16 cellular contexts compared by ENCODE assay signal in the genomic region with DNA sequence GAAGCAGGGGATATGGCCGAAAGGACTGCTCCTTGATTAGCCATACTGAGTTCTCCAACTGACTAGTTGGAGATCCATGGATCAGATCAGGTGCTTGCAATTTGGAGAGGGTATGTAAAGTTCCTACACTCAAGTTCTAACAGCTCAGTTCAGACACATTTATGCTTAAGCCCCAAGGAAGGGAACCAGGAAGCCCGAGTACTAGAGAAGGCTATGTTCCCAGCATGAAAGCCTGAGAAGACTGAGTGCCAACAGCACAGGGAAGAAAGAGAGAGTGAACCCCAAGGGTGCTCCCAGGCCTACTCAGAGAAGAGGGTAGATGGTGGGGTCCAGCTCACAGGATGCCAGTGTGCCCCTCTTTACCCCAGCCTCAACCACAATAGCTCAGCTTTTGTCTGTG.
"Had no signal": no experiment of that assay in that cellular context is flagged by ENCODE, and none has a peak within 500 bp of the region (broad histone marks: within the 10 kb centered on the region; RNA-seq: fewer than 3 reads in every experiment).

No MANE protein-coding gene starts in this region.

- H3K4me1 ChIP-seq: transverse colon had no signal

- H3K36me3 Mint-ChIP-seq: activated naive CD4-positive, alpha-beta T cell treated with anti-CD3 and anti-CD28 coated beads, Interleukin-2, amount 50 U/mL, for 72 hours; naive thymus-derived CD8-positive, alpha-beta T cell had no signal

- H3K4me3 Mint-ChIP-seq: naive thymus-derived CD8-positive, alpha-beta T cell had no signal

- H3K27ac ChIP-seq: adrenal gland, ovary, transverse colon had no signal

- H3K36me3 ChIP-seq: adrenal gland, ovary, transverse colon had no signal

- FAIRE-seq: bronchial epithelial cell, keratinocyte had no signal

- DNase-seq: activated CD8-positive, alpha-beta memory T cell treated with anti-CD3 and anti-CD28 coated beads for 24 hours; activated gamma-delta T cell treated with Interleukin-2 at 50 U/mL for 16 hours; adrenal gland; foreskin fibroblast; hippocampal formation; mesendoderm; naive thymus-derived CD8-positive, alpha-beta T cell; ovary; stimulated activated naive CD4-positive, alpha-beta T cell; T1000; transverse colon had no signal

- H3K9me3 ChIP-seq: adrenal gland, ovary, transverse colon had no signal

- ATAC-seq: activated CD4-positive, CD25-positive, alpha-beta regulatory T cell treated with anti-CD3 and anti-CD28 coated beads, Interleukin-2, amount 50 U/mL, for 24 hours; activated naive CD4-positive, alpha-beta T cell treated with anti-CD3 and anti-CD28 coated beads, Interleukin-2, amount 50 U/mL, for 72 hours; left lobe of liver; naive thymus-derived CD8-positive, alpha-beta T cell had no signal

- H3K9me3 Mint-ChIP-seq: activated naive CD4-positive, alpha-beta T cell treated with anti-CD3 and anti-CD28 coated beads, Interleukin-2, amount 50 U/mL, for 72 hours; naive thymus-derived CD8-positive, alpha-beta T cell had no signal

- H3K27me3 ChIP-seq: adrenal gland, ovary, transverse colon had no signal

- H3K27ac Mint-ChIP-seq: activated naive CD4-positive, alpha-beta T cell treated with anti-CD3 and anti-CD28 coated beads, Interleukin-2, amount 50 U/mL, for 72 hours; naive thymus-derived CD8-positive, alpha-beta T cell had no signal

- H3K4me1 Mint-ChIP-seq: naive thymus-derived CD8-positive, alpha-beta T cell had no signal

- H3K4me3 ChIP-seq: adrenal gland, ovary, transverse colon had no signal
